1 cellular context compared by ENCODE assay signal in genomic region chr13:33285420-33286124, GRCh38.
TF ChIP-seq lines count a peak whose summit lies in the region.

TSS of gene STARD13 (minus strand) at chr13:33285755. CDS start at chr13:33285638, 117 bp downstream.

TF ChIP-seq in HepG2, 621 proteins besides CTCF, POLR2A, EP300 and RAD21 (continued from another document and continues in another):
- TF ChIP-seq ZNF574 (CRISPR knock-in tag; IDR thresholded peaks at IDR 0.05) (peak; percentile 50; the same call in 1 of the 2 replicates), ZNF484 (CRISPR knock-in tag; IDR thresholded peaks at IDR 0.05; ENCODE audit: borderline replicate concordance, low read depth) (no peak), ZBTB21 (CRISPR knock-in tag; IDR thresholded peaks at IDR 0.05) (no peak), STAT6 (CRISPR knock-in tag; IDR thresholded peaks at IDR 0.05; ENCODE audit: borderline replicate concordance) (no peak), ZNF7 (CRISPR knock-in tag; IDR thresholded peaks at IDR 0.05) (no peak), SSRP1 (CRISPR knock-in tag; IDR thresholded peaks at IDR 0.05) (no peak), POLR2AphosphoS5 (IDR thresholded peaks at IDR 0.05; ENCODE audit: low read depth, low read length) (peak; percentile 94), ZFY (CRISPR knock-in tag; IDR thresholded peaks at IDR 0.05) (no peak), ZNF441 (CRISPR knock-in tag; IDR thresholded peaks at IDR 0.05; ENCODE audit: borderline replicate concordance) (no peak), ZNF10 (CRISPR knock-in tag; IDR thresholded peaks at IDR 0.05; ENCODE audit: borderline replicate concordance, low read depth) (no peak), NFKB2 (CRISPR knock-in tag; IDR thresholded peaks at IDR 0.05; ENCODE audit: borderline replicate concordance) (peak; percentile 31; the same call in 1 of the 2 replicates), DMAP1 (CRISPR knock-in tag; IDR thresholded peaks at IDR 0.05) (peak; percentile 66; the same call in 1 of the 2 replicates), RFX1 (IDR thresholded peaks at IDR 0.05) (no peak), ZNF776 (CRISPR knock-in tag; IDR thresholded peaks at IDR 0.05) (0 out of 2 replicates have a peak, but pooled peaks have one; percentile 27), ZNF230 (CRISPR knock-in tag; IDR thresholded peaks at IDR 0.05) (no peak), ZBTB14 (CRISPR knock-in tag; IDR thresholded peaks at IDR 0.05) (no peak), ZNF749 (CRISPR knock-in tag; IDR thresholded peaks at IDR 0.05; ENCODE audit: borderline replicate concordance) (0 out of 2 replicates have a peak, but pooled peaks have one; percentile 34), FOXA1 (IDR thresholded peaks at IDR 0.05) (no peak), FOXA1 (CRISPR knock-in tag; IDR thresholded peaks at IDR 0.05) (no peak), ATAD3A (CRISPR knock-in tag; IDR thresholded peaks at IDR 0.05) (no peak), HINFP (CRISPR knock-in tag; IDR thresholded peaks at IDR 0.05; ENCODE audit: low read depth) (0 out of 2 replicates have a peak, but pooled peaks have one; percentile 36), PHF8 (CRISPR knock-in tag; IDR thresholded peaks at IDR 0.05) (peak; percentile 55; the same call in 1 of the 2 replicates), GATAD2A (CRISPR knock-in tag; IDR thresholded peaks at IDR 0.05) (peak; percentile 21; the same call in 1 of the 2 replicates), THAP9 (CRISPR knock-in tag; IDR thresholded peaks at IDR 0.05; ENCODE audit: borderline replicate concordance) (no peak), ARID2 (CRISPR knock-in tag; IDR thresholded peaks at IDR 0.05; ENCODE audit: borderline replicate concordance) (no peak), ZNF616 (CRISPR knock-in tag; IDR thresholded peaks at IDR 0.05; ENCODE audit: low read depth) (no peak), AKAP8 (CRISPR knock-in tag; IDR thresholded peaks at IDR 0.05) (0 out of 2 replicates have a peak, but pooled peaks have one; percentile 15), CREB3 (CRISPR knock-in tag; IDR thresholded peaks at IDR 0.05) (no peak), ZNF430 (CRISPR knock-in tag; IDR thresholded peaks at IDR 0.05) (no peak), ZNF382 (CRISPR knock-in tag; IDR thresholded peaks at IDR 0.05; ENCODE audit: borderline replicate concordance) (no peak), ETV5 (CRISPR knock-in tag; IDR thresholded peaks at IDR 0.05; ENCODE audit: borderline replicate concordance) (no peak), ZNF709 (CRISPR knock-in tag; IDR thresholded peaks at IDR 0.05) (no peak), RNF2 (conservative IDR thresholded peaks at IDR 0.05; ENCODE audit: low read depth) (no peak)
- TF ChIP-seq, protein P1, sequence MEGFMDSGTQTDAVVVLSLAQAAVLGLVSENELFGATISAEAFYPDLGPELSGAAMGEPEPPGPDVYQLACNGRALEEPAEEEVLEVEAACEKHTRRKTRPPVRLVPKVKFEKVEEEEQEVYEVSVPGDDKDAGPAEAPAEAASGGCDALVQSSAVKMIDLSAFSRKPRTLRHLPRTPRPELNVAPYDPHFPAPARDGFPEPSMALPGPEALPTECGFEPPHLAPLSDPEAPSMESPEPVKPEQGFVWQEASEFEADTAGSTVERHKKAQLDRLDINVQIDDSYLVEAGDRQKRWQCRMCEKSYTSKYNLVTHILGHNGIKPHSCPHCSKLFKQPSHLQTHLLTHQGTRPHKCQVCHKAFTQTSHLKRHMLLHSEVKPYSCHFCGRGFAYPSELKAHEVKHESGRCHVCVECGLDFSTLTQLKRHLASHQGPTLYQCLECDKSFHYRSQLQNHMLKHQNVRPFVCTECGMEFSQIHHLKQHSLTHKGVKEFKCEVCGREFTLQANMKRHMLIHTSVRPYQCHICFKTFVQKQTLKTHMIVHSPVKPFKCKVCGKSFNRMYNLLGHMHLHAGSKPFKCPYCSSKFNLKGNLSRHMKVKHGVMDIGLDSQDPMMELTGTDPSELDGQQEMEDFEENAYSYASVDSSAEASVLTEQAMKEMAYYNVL (CRISPR knock-in tag; IDR thresholded peaks at IDR 0.05; ENCODE audit: borderline replicate concordance), result peak; percentile 23; the same call in 1 of the 2 replicates
- TF ChIP-seq, protein P2, sequence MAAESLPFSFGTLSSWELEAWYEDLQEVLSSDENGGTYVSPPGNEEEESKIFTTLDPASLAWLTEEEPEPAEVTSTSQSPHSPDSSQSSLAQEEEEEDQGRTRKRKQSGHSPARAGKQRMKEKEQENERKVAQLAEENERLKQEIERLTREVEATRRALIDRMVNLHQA (CRISPR knock-in tag; IDR thresholded peaks at IDR 0.05), result no peak
- TF ChIP-seq, protein P3, sequence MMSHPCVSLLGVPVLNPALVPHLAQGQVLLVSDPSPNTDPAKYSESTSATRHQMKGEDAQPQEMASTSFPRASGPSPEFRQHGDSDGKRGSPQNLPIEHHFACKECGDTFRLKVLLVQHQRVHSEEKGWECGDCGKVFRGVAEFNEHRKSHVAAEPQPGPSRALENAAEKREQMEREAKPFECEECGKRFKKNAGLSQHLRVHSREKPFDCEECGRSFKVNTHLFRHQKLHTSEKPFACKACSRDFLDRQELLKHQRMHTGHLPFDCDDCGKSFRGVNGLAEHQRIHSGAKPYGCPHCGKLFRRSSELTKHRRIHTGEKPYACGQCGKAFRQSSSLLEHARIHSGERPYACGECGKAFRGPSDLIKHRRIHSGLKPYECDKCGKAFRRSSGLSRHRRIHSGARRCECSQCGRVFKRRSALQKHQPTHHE (CRISPR knock-in tag; IDR thresholded peaks at IDR 0.05; ENCODE audit: borderline replicate concordance), result no peak
- TF ChIP-seq, protein P4, sequence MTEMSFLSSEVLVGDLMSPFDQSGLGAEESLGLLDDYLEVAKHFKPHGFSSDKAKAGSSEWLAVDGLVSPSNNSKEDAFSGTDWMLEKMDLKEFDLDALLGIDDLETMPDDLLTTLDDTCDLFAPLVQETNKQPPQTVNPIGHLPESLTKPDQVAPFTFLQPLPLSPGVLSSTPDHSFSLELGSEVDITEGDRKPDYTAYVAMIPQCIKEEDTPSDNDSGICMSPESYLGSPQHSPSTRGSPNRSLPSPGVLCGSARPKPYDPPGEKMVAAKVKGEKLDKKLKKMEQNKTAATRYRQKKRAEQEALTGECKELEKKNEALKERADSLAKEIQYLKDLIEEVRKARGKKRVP (CRISPR knock-in tag; IDR thresholded peaks at IDR 0.05), result no peak
- TF ChIP-seq, protein P5, sequence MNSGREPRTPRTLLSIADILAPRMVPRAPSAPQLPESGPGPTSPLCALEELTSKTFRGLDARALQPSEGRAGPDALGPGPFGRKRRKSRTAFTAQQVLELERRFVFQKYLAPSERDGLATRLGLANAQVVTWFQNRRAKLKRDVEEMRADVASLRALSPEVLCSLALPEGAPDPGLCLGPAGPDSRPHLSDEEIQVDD (CRISPR knock-in tag; IDR thresholded peaks at IDR 0.05; ENCODE audit: borderline replicate concordance), result no peak
- TF ChIP-seq, protein P6, sequence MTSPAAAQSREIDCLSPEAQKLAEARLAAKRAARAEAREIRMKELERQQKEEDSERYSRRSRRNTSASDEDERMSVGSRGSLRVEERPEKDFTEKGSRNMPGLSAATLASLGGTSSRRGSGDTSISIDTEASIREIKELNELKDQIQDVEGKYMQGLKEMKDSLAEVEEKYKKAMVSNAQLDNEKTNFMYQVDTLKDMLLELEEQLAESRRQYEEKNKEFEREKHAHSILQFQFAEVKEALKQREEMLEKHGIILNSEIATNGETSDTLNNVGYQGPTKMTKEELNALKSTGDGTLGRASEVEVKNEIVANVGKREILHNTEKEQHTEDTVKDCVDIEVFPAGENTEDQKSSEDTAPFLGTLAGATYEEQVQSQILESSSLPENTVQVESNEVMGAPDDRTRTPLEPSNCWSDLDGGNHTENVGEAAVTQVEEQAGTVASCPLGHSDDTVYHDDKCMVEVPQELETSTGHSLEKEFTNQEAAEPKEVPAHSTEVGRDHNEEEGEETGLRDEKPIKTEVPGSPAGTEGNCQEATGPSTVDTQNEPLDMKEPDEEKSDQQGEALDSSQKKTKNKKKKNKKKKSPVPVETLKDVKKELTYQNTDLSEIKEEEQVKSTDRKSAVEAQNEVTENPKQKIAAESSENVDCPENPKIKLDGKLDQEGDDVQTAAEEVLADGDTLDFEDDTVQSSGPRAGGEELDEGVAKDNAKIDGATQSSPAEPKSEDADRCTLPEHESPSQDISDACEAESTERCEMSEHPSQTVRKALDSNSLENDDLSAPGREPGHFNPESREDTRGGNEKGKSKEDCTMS (CRISPR knock-in tag; conservative IDR thresholded peaks at IDR 0.05), result no peak
- TF ChIP-seq, protein P7, sequence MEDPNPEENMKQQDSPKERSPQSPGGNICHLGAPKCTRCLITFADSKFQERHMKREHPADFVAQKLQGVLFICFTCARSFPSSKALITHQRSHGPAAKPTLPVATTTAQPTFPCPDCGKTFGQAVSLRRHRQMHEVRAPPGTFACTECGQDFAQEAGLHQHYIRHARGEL (CRISPR knock-in tag; IDR thresholded peaks at IDR 0.05), result no peak
